ENCODE assay signal across 8 cellular contexts in genomic region chr9:35103660-35104191, GRCh38. TPM values are rescaled to one million over a fixed set of nuclear protein-coding genes. Genes with fewer than 3 reads are reported as not detected.
DNase-seq lines count a peak whose midpoint lies in the region; ATAC-seq and TF ChIP-seq lines count a peak whose summit lies in the region.

No MANE protein-coding gene starts in this region.

- ATAC-seq in GM23338 (no peak; the same call in 2 of the 3 replicates), activated B cell treated with CpG ODN at 0.5 μM for 24 hours (ENCODE audit: low read depth) (no peak)

- H3K4me3 ChIP-seq in GM23338 (peak overlapping the region; percentile 74), foreskin fibroblast (ENCODE audit: low read depth in 1 of 2, low read length in 2 of 2) (peak overlapping the region; percentile 67 to 89), skeletal muscle cell (ENCODE audit: low read depth, low read length) (peak overlapping the region; percentile 84)

- no peak overlapping the region for H2AFZ ChIP-seq in GM23338

- H3K4me3 Mint-ChIP-seq in GM23338 = peak overlapping the region; percentile 96
- peak overlapping the region; percentile 97 for H3K4me3 Mint-ChIP-seq in activated B cell treated with CpG ODN at 0.5 μM for 24 hours

- CTCF ChIA-PET in activated B cell treated with CpG ODN at 0.5 μM for 24 hours (lab: Charles Lee) = interaction anchor here (0.8 to 1.9 kb wide), 4 partner anchors 9 to 204 kb away, joined by 3 to 6 read pairs (median 3); partner anchors contain the start of gene VCP

- DNase-seq in GM23338 (ENCODE audit: low spot score) (no peak), activated B cell treated with CpG ODN at 0.5 μM for 24 hours (no peak), foreskin fibroblast (no peak), skeletal muscle cell (ENCODE audit: low read depth) (no peak), activated gamma-delta T cell (lab: John Stamatoyannopoulos, UW) (no peak)
- no peak for DNase-seq in stimulated activated CD4-positive, alpha-beta T cell treated with anti-CD3 and anti-CD28 coated beads, Interleukin-4, amount 100 ng/mL, for 1 hour
- no peak for DNase-seq in activated CD4-positive, CD25-positive, alpha-beta regulatory T cell (lab: John Stamatoyannopoulos, UW)
- DNase-seq in stimulated activated CD4-positive, alpha-beta T cell treated with anti-CD3 and anti-CD28 coated beads, Interleukin-15, amount 100 ng/mL, for 24 hours = no peak

- peaks cover 17% of the 10 kb centered on the region for H3K79me2 ChIP-seq in GM23338 (replicated peaks; ENCODE audit: insufficient read depth)

- POLR2A ChIA-PET in activated B cell treated with CpG ODN at 0.5 μM for 24 hours (lab: Charles Lee) = interaction anchor here (0.6 to 3.0 kb wide), 12 partner anchors 8 to 466 kb away, joined by 4 to 38 read pairs (median 6); partner anchors contain the start of genes ATOSB, DNAJB5, FANCG and VCP

- no peaks in the 10 kb centered on the region for H3K9me2 ChIP-seq in GM23338 (ENCODE audit: insufficient read depth)

- H3K27ac Mint-ChIP-seq in GM23338 (peak overlapping the region; percentile 99), activated B cell treated with CpG ODN at 0.5 μM for 24 hours (peak overlapping the region; percentile 97)

- peak overlapping the region; percentile 81 for H3K4me2 ChIP-seq in GM23338

- H3K27me3 Mint-ChIP-seq in GM23338 (ENCODE audit: insufficient read depth, low read depth, poor library complexity) (peaks cover 21% of the 10 kb centered on the region), activated B cell treated with CpG ODN at 0.5 μM for 24 hours (no peaks in the 10 kb centered on the region)

- peaks cover 43% of the 10 kb centered on the region for H3K36me3 Mint-ChIP-seq in GM23338 (ENCODE audit: low read depth)
- H3K36me3 Mint-ChIP-seq in activated B cell treated with CpG ODN at 0.5 μM for 24 hours (ENCODE audit: low read depth) = peaks cover 50% of the 10 kb centered on the region

- peaks cover 7% of the 10 kb centered on the region for H3F3A ChIP-seq in GM23338 (replicated peaks; ENCODE audit: low read depth)

- peak overlapping the region; percentile 78; the same call in 1 of the 2 replicates for H3K27ac ChIP-seq in GM23338 (ENCODE audit: low read depth)

- H3K36me3 ChIP-seq in GM23338 (ENCODE audit: insufficient read depth) = peaks cover 3% of the 10 kb centered on the region; the same call in 1 of the 2 replicates

- H3K4me1 ChIP-seq in GM23338 (ENCODE audit: insufficient read depth) = peaks cover 11% of the 10 kb centered on the region

- H4K20me1 ChIP-seq in GM23338 (replicated peaks; ENCODE audit: insufficient read depth) = no peaks in the 10 kb centered on the region

- H3K4me1 Mint-ChIP-seq in GM23338 (peaks cover 18% of the 10 kb centered on the region), activated B cell treated with CpG ODN at 0.5 μM for 24 hours (peaks cover 24% of the 10 kb centered on the region)

- intact Hi-C loops in activated B cell treated with CpG ODN at 0.5 μM for 24 hours (cut with micrococcal nuclease) = loop anchor here (1.0 to 2.0 kb wide), 6 partner anchors 8 to 629 kb away; partner anchors contain the start of genes CREB3, DNAJB5, TLN1 and VCP

- H3K9me3 Mint-ChIP-seq in GM23338 = no peaks in the 10 kb centered on the region
- H3K9me3 Mint-ChIP-seq in activated B cell treated with CpG ODN at 0.5 μM for 24 hours = no peaks in the 10 kb centered on the region

- TF ChIP-seq CTCF in GM23338 (conservative IDR thresholded peaks at IDR 0.05; ENCODE audit: low read depth in 2 of 2) = no peak
- TF ChIP-seq CTCF in activated B cell treated with CpG ODN at 0.5 μM for 24 hours (IDR thresholded peaks at IDR 0.05) = no peak
- TF ChIP-seq CTCF in foreskin fibroblast (IDR thresholded peaks at IDR 0.05; ENCODE audit: low read depth, low read length) = no peak

- no peaks in the 10 kb centered on the region for H3K27me3 ChIP-seq in GM23338 (ENCODE audit: insufficient read depth)

TF ChIP-seq in GM23338, 12 proteins besides CTCF, POLR2A, EP300 and RAD21:
- no peak for TF ChIP-seq ZNF462 (CRISPR knock-in tag; IDR thresholded peaks at IDR 0.05)
- no peak for TF ChIP-seq ZNF114 (CRISPR knock-in tag; IDR thresholded peaks at IDR 0.05)

RNA-seq across cellular contexts. Expression of gene STOML2, which starts 0.8 kb away (rescaled TPM):
- 210 and 221 TPM in 2 replicates for total RNA-seq in GM23338 (2014; rRNA removed; shearing (Covaris generic))
- polyA plus RNA-seq in GM23338 (2016; fragmentation: Nextera tagmentation; extraction: Ambion mirVana) = 109 and 114 TPM in 2 replicates
- total RNA-seq in activated B cell treated with CpG ODN at 0.5 μM for 24 hours = 108 and 113 TPM in 2 replicates

RNA-seq across cellular contexts. Expression of gene PIGO, which starts 7.3 kb away (rescaled TPM):
- 13.6 and 18.9 TPM in 2 replicates for total RNA-seq in GM23338 (2014; rRNA removed; shearing (Covaris generic))
- 11.2 and 13.6 TPM in 2 replicates for polyA plus RNA-seq in GM23338 (2016; fragmentation: Nextera tagmentation; extraction: Ambion mirVana)
- total RNA-seq in activated B cell treated with CpG ODN at 0.5 μM for 24 hours = 30.4 and 34.1 TPM in 2 replicates

RNA-seq across cellular contexts. Expression of gene ATOSB, which starts 11.9 kb away (rescaled TPM):
- total RNA-seq in GM23338 (2014; rRNA removed; shearing (Covaris generic)) = 3.1 and 6.1 TPM in 2 replicates
- polyA plus RNA-seq in GM23338 (2016; fragmentation: Nextera tagmentation; extraction: Ambion mirVana) = 2.2 and 2.3 TPM in 2 replicates
- 6.8 and 7.2 TPM in 2 replicates for total RNA-seq in activated B cell treated with CpG ODN at 0.5 μM for 24 hours

RNA-seq across cellular contexts. Expression of gene FANCG, which starts 24.0 kb away (rescaled TPM):
- total RNA-seq in GM23338 (2014; rRNA removed; shearing (Covaris generic)) = 47.0 and 56.2 TPM in 2 replicates
- polyA plus RNA-seq in GM23338 (2016; fragmentation: Nextera tagmentation; extraction: Ambion mirVana) = 53.1 and 53.8 TPM in 2 replicates
- 27.4 and 28.8 TPM in 2 replicates for total RNA-seq in activated B cell treated with CpG ODN at 0.5 μM for 24 hours

RNA-seq across cellular contexts. Expression of gene VCP, which starts 31.3 kb away (rescaled TPM):
- 361 and 408 TPM in 2 replicates for total RNA-seq in GM23338 (2014; rRNA removed; shearing (Covaris generic))
- 113 and 130 TPM in 2 replicates for polyA plus RNA-seq in GM23338 (2016; fragmentation: Nextera tagmentation; extraction: Ambion mirVana)
- 274 and 296 TPM in 2 replicates for total RNA-seq in activated B cell treated with CpG ODN at 0.5 μM for 24 hours
